17 cellular contexts compared by ENCODE assay signal in the genomic region with DNA sequence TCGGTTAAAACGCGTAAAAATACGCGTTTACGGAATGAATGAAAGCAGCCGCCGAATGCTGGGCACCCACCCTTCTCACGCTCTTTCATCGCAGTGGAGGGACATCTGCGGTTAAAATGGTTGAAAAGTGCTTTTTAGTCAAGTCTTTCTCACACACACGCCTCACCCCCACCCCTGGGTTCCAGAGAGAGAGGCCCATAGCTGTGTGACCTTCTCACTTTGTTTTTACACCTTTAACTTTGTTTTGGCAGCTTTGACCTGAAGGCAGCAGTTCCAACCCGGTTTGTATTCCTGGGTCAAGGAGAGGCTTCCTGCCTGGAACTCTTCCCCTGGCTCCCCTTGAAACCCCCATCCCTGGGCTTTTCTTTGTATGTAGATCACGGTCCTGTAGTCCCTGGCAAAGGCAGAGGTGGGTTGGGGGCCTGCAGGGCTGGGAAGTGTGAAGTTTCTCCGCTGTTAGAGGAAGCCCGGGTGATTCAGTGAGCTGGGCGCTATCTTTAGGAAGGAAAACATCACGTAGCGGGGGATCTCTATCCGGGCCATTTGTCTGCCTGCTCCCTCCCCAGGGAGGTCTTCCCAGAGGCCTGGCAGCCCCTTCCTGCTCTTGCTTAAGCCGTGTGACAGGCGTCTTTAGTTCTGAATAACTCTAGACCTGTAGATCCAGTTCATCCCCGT. TPM values are rescaled to one million over a fixed set of nuclear protein-coding genes. Genes with fewer than 3 reads are reported as not detected.
DNase-seq lines count a peak whose midpoint lies in the region; ATAC-seq and TF ChIP-seq lines count a peak whose summit lies in the region.
"Had no signal": no experiment of that assay in that cellular context is flagged by ENCODE, and none has a peak within 500 bp of the region (broad histone marks: within the 10 kb centered on the region; RNA-seq: fewer than 3 reads in every experiment).

No MANE protein-coding gene starts in this region.

- H3K4me1 Mint-ChIP-seq in natural killer cell, result peaks cover 12 to 22% of the 10 kb centered on the region in 2 donors
- H3K4me1 Mint-ChIP-seq in natural killer cell treated with Interleukin-12 subunit alpha and Interleukin-12 subunit beta and Interleukin-15 and Interleukin-18, amount 100 ng/mL, for 72 hours (ENCODE audit: low read depth in 2 of 2), result peaks cover 5 to 14% of the 10 kb centered on the region in 2 donors
- peaks cover 3% of the 10 kb centered on the region for H3K4me1 Mint-ChIP-seq in activated CD4-positive, alpha-beta T cell treated with anti-CD3 and anti-CD28 coated beads for 36 hours

- H3K9me3 Mint-ChIP-seq in natural killer cell, result no peaks in the 10 kb centered on the region
- no peaks in the 10 kb centered on the region for H3K9me3 Mint-ChIP-seq in natural killer cell treated with Interleukin-12 subunit alpha and Interleukin-12 subunit beta and Interleukin-15 and Interleukin-18, amount 100 ng/mL, for 72 hours
- H3K9me3 Mint-ChIP-seq in activated CD4-positive, alpha-beta T cell treated with anti-CD3 and anti-CD28 coated beads for 36 hours (ENCODE audit: low read depth), result no peaks in the 10 kb centered on the region
- H3K9me3 Mint-ChIP-seq: activated T-cell treated with anti-CD3 and anti-CD28 coated beads, Interleukin-2, amount 50 U/mL, for 72 hours had no signal

- DNase-seq in natural killer cell, result no peak
- no peak for DNase-seq in natural killer cell treated with Interleukin-12 subunit alpha and Interleukin-12 subunit beta and Interleukin-15 and Interleukin-18, amount 100 ng/mL, for 72 hours (ENCODE audit: low spot score)
- peak; percentile 64 for DNase-seq in glomerular endothelial cell (ENCODE audit: extremely low read depth, low read depth, low spot score)
- no peak for DNase-seq in upper lobe of right lung
- no peak for DNase-seq in activated CD4-positive, alpha-beta T cell treated with anti-CD3 and anti-CD28 coated beads for 36 hours
- no peak for DNase-seq in NCI-H2107 treated with DMSO at 0.1 percent for 48 hours (lab: John Stamatoyannopoulos, UW; ENCODE audit: unreplicated experiment)
- no peak for DNase-seq in DMS153 (lab: John Stamatoyannopoulos, UW)
- DNase-seq: activated CD4-positive, alpha-beta T cell treated with anti-CD3 and anti-CD28 coated beads for 48 hours; activated T-cell treated with anti-CD3 and anti-CD28 coated beads, Interleukin-2, amount 50 U/mL, for 72 hours; effector memory CD4-positive, alpha-beta T cell; nucleus accumbens; stimulated activated CD4-positive, alpha-beta T cell treated with anti-CD3 and anti-CD28 coated beads, Interleukin-12 subunit alpha, Interleukin-12 subunit beta, amount 100 ng/mL, for 4 hours; T-helper 1 cell; testis had no signal

- H3K27ac Mint-ChIP-seq in natural killer cell, result no peak overlapping the region
- no peak overlapping the region for H3K27ac Mint-ChIP-seq in natural killer cell treated with Interleukin-12 subunit alpha and Interleukin-12 subunit beta and Interleukin-15 and Interleukin-18, amount 100 ng/mL, for 72 hours
- H3K27ac Mint-ChIP-seq in activated CD4-positive, alpha-beta T cell treated with anti-CD3 and anti-CD28 coated beads for 36 hours, result no peak overlapping the region
- H3K27ac Mint-ChIP-seq: activated T-cell treated with anti-CD3 and anti-CD28 coated beads, Interleukin-2, amount 50 U/mL, for 72 hours had no signal

- POLR2A ChIA-PET in activated CD4-positive, alpha-beta T cell treated with anti-CD3 and anti-CD28 coated beads for 36 hours (lab: Charles Lee), result interaction anchor here (0.6 kb wide), 1 partner anchor 82 kb away, joined by 4 read pairs; no protein-coding TSS in a partner anchor

- no peaks in the 10 kb centered on the region for H3K9me3 ChIP-seq in liver (ENCODE audit: control insufficient read depth in 4 of 4, low read length in 3 of 4)
- H3K9me3 ChIP-seq in upper lobe of right lung, result no peaks in the 10 kb centered on the region
- H3K9me3 ChIP-seq: A549, HAP-1, testis had no signal

- H3K27me3 ChIP-seq in liver (ENCODE audit: control insufficient read depth in 4 of 4, insufficient read depth in 4 of 4, low read length in 3 of 4) (no peaks in the 10 kb centered on the region), upper lobe of right lung (no peaks in the 10 kb centered on the region)
- H3K27me3 ChIP-seq: testis had no signal

- peak overlapping the region; percentile 25 for H3K4me3 Mint-ChIP-seq in natural killer cell
- no peak overlapping the region for H3K4me3 Mint-ChIP-seq in natural killer cell treated with Interleukin-12 subunit alpha and Interleukin-12 subunit beta and Interleukin-15 and Interleukin-18, amount 100 ng/mL, for 72 hours
- no peak overlapping the region for H3K4me3 Mint-ChIP-seq in activated CD4-positive, alpha-beta T cell treated with anti-CD3 and anti-CD28 coated beads for 36 hours
- H3K4me3 Mint-ChIP-seq: activated T-cell treated with anti-CD3 and anti-CD28 coated beads, Interleukin-2, amount 50 U/mL, for 72 hours had no signal

- no peaks in the 10 kb centered on the region for H3K36me3 Mint-ChIP-seq in natural killer cell
- no peaks in the 10 kb centered on the region for H3K36me3 Mint-ChIP-seq in natural killer cell treated with Interleukin-12 subunit alpha and Interleukin-12 subunit beta and Interleukin-15 and Interleukin-18, amount 100 ng/mL, for 72 hours
- H3K36me3 Mint-ChIP-seq in activated CD4-positive, alpha-beta T cell treated with anti-CD3 and anti-CD28 coated beads for 36 hours (ENCODE audit: low read depth), result no peaks in the 10 kb centered on the region

- H3K36me3 ChIP-seq in liver (ENCODE audit: control insufficient read depth in 4 of 4, insufficient read depth in 3 of 4, low read depth in 1 of 4, low read length in 3 of 4) (no peaks in the 10 kb centered on the region), upper lobe of right lung (no peaks in the 10 kb centered on the region)
- H3K36me3 ChIP-seq: HAP-1 had no signal

- TF ChIP-seq CTCF in natural killer cell (IDR thresholded peaks at IDR 0.05) (no peak), liver (IDR thresholded peaks at IDR 0.05; ENCODE audit: low read depth, low read length, missing input control) (no peak), upper lobe of right lung (IDR thresholded peaks at IDR 0.05) (no peak)

- peak overlapping the region in 1 of 2 donors; percentile 67 for H3K27ac ChIP-seq in liver (ENCODE audit: low read depth in 1 of 2, low read length in 2 of 2)
- no peak overlapping the region for H3K27ac ChIP-seq in upper lobe of right lung
- H3K27ac ChIP-seq: A549, testis had no signal

- no peak overlapping the region for H3K9ac ChIP-seq in liver (ENCODE audit: low read depth in 1 of 2, low read length in 2 of 2)

- intact Hi-C loops in natural killer cell (cut with micrococcal nuclease) (no loop called here), upper lobe of right lung (cut with DNase I) (no loop called here)
- intact Hi-C loops in activated CD4-positive, alpha-beta T cell treated with anti-CD3 and anti-CD28 coated beads for 36 hours (cut with DNase I, micrococcal nuclease), result no loop called here

- no peak for TF ChIP-seq RAD21 in liver (IDR thresholded peaks at IDR 0.05)

- 80% methylated on average over 23 of the region's 23 CpGs for WGBS in liver

- ATAC-seq in natural killer cell (peak in 2 of 3 donors; percentile 36 to 66), upper lobe of right lung (peak; percentile 42)
- ATAC-seq in natural killer cell treated with Interleukin-12 subunit alpha and Interleukin-12 subunit beta and Interleukin-15 and Interleukin-18, amount 100 ng/mL, for 72 hours, result no peak
- ATAC-seq in activated CD4-positive, alpha-beta T cell treated with anti-CD3 and anti-CD28 coated beads for 36 hours, result no peak
- ATAC-seq: A549; activated T-cell treated with anti-CD3 and anti-CD28 coated beads, Interleukin-2, amount 50 U/mL, for 72 hours had no signal

- H3K4me3 ChIP-seq in liver (ENCODE audit: low read depth in 1 of 3, low read length in 3 of 3), result no peak overlapping the region
- no peak overlapping the region for H3K4me3 ChIP-seq in upper lobe of right lung
- H3K4me3 ChIP-seq: A549, HAP-1, testis had no signal

- H3K27me3 Mint-ChIP-seq in natural killer cell (ENCODE audit: low read depth in 2 of 2), result no peaks in the 10 kb centered on the region
- H3K27me3 Mint-ChIP-seq in natural killer cell treated with Interleukin-12 subunit alpha and Interleukin-12 subunit beta and Interleukin-15 and Interleukin-18, amount 100 ng/mL, for 72 hours, result peaks cover 0 to 10% of the 10 kb centered on the region in 2 donors
- H3K27me3 Mint-ChIP-seq in activated CD4-positive, alpha-beta T cell treated with anti-CD3 and anti-CD28 coated beads for 36 hours, result no peaks in the 10 kb centered on the region

- H3K4me1 ChIP-seq in liver (ENCODE audit: control insufficient read depth in 4 of 4, insufficient read depth in 4 of 4, low read length in 3 of 4) (peaks cover 0 to 4% (median 0%) of the 10 kb centered on the region in 4 donors), upper lobe of right lung (peaks cover 24% of the 10 kb centered on the region)
- H3K4me1 ChIP-seq: A549 had no signal

- CTCF ChIA-PET in activated CD4-positive, alpha-beta T cell treated with anti-CD3 and anti-CD28 coated beads for 36 hours (lab: Charles Lee), result interaction anchor here (0.6 to 0.7 kb wide), 2 partner anchors 53 to 324 kb away, joined by 3 to 4 read pairs; no protein-coding TSS in a partner anchor

TF ChIP-seq in liver, 16 proteins besides CTCF, POLR2A, EP300 and RAD21:
- TF ChIP-seq TAF1 (conservative IDR thresholded peaks at IDR 0.05) (no peak), NR2F2 (IDR thresholded peaks at IDR 0.05) (peak; percentile 40)

RNA-seq across cellular contexts. Expression of a gene that starts 29.6 kb away (rescaled TPM):
- total RNA-seq in natural killer cell (1 to 10 TPM in 1 of 3 donors, under 1 TPM in 2; 0.20 to 1.3 (median 0.40) TPM), glomerular endothelial cell (38.1 and 69.1 TPM in 2 replicates), liver (1 to 10 TPM; 4.8 to 9.6 TPM), upper lobe of right lung (89.8 TPM)
- total RNA-seq in natural killer cell treated with Interleukin-12 subunit alpha and Interleukin-12 subunit beta and Interleukin-15 and Interleukin-18, amount 100 ng/mL, for 72 hours, result 1 to 10 TPM; 2.5 to 4.6 TPM
- polyA plus RNA-seq in liver, result 1 to 10 TPM; 2.7 to 4.9 TPM
- under 1 TPM; 0.93 to 0.98 TPM for total RNA-seq in activated CD4-positive, alpha-beta T cell treated with anti-CD3 and anti-CD28 coated beads for 36 hours

Comparison
In these comparisons a context has a peak if more than half of its experiments do, and no peak if none do; other contexts are left out.
1. ATAC-seq: peak in natural killer cell (2 of 3) and upper lobe of right lung (single experiment); none in natural killer cell treated with Interleukin-12 subunit alpha and Interleukin-12 subunit beta and Interleukin-15 and Interleukin-18, amount 100 ng/mL, for 72 hours (0 of 2) and activated CD4-positive, alpha-beta T cell treated with anti-CD3 and anti-CD28 coated beads for 36 hours (single experiment).